Comparison of ENCODE assay signal across 16 cellular contexts in the genomic region with DNA sequence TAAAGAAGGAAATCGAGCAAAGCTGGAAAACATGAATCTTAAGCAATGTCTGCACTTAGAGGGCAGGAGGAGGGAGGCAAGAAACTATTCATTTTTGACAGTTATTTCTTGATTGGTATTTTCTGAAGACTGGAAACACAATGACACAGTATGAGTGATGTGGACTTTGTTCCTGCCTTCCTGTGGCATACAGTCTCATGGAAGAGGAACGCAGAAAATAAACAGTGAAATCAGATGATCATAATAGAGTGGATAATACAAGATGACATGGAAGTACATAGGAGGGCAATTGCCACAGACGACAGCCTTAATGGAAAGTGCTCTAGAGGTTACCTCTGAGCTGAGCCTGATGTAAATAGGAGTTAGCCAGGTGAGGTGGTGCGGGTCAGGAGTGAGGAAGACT.
"Had no signal": no experiment of that assay in that cellular context is flagged by ENCODE, and none has a peak within 500 bp of the region (broad histone marks: within the 10 kb centered on the region; RNA-seq: fewer than 3 reads in every experiment).

No MANE protein-coding gene starts in this region.

- H3K36me3 ChIP-seq: suprapubic skin, upper lobe of left lung had no signal

- ATAC-seq: activated CD4-positive, alpha-beta T cell treated with anti-CD3 and anti-CD28 coated beads for 36 hours; activated CD8-positive, alpha-beta memory T cell treated with anti-CD3 and anti-CD28 coated beads, Interleukin-2, amount 10 ng/mL, durations not matched to agents 7 days and 5 days; activated T-helper 17 cell treated with anti-CD3 and anti-CD28 coated beads, Interleukin-2, amount 50 U/mL, for 72 hours; esophagus mucosa; natural killer cell; stimulated activated naive CD8-positive, alpha-beta T cell treated with anti-CD3 and anti-CD28 coated beads, Interleukin-15, Interleukin-2, amounts not matched to agents 100 U/mL and 50 U/mL, for 24 hours; T-cell; WTC11 had no signal

- DNase-seq: activated CD4-positive, alpha-beta memory T cell treated with anti-CD3 and anti-CD28 coated beads, Interleukin-2, amount 10 ng/mL, durations not matched to agents 7 days and 5 days; activated CD4-positive, alpha-beta T cell treated with anti-CD3 and anti-CD28 coated beads for 36 hours; activated CD8-positive, alpha-beta memory T cell treated with anti-CD3 and anti-CD28 coated beads, Interleukin-2, amount 10 ng/mL, durations not matched to agents 7 days and 5 days; activated naive CD4-positive, alpha-beta T cell treated with anti-CD3 and anti-CD28 coated beads for 36 hours; anterior cingulate cortex; effector CD4-positive, alpha-beta T cell; natural killer cell; posterior cingulate gyrus; retina; stimulated activated naive CD8-positive, alpha-beta T cell treated with anti-CD3 and anti-CD28 coated beads, Interleukin-15, Interleukin-2, amounts not matched to agents 100 U/mL and 50 U/mL, for 24 hours; T-cell; upper lobe of left lung had no signal

- H3K4me3 ChIP-seq: suprapubic skin, upper lobe of left lung had no signal

- H3K4me1 ChIP-seq: suprapubic skin had no signal

- H3K27me3 ChIP-seq: suprapubic skin, upper lobe of left lung had no signal

- H3K27ac ChIP-seq: suprapubic skin, upper lobe of left lung had no signal

- H3K9me3 ChIP-seq: suprapubic skin, upper lobe of left lung had no signal
